ENCODE assay signal across 17 cellular contexts in the genomic region with DNA sequence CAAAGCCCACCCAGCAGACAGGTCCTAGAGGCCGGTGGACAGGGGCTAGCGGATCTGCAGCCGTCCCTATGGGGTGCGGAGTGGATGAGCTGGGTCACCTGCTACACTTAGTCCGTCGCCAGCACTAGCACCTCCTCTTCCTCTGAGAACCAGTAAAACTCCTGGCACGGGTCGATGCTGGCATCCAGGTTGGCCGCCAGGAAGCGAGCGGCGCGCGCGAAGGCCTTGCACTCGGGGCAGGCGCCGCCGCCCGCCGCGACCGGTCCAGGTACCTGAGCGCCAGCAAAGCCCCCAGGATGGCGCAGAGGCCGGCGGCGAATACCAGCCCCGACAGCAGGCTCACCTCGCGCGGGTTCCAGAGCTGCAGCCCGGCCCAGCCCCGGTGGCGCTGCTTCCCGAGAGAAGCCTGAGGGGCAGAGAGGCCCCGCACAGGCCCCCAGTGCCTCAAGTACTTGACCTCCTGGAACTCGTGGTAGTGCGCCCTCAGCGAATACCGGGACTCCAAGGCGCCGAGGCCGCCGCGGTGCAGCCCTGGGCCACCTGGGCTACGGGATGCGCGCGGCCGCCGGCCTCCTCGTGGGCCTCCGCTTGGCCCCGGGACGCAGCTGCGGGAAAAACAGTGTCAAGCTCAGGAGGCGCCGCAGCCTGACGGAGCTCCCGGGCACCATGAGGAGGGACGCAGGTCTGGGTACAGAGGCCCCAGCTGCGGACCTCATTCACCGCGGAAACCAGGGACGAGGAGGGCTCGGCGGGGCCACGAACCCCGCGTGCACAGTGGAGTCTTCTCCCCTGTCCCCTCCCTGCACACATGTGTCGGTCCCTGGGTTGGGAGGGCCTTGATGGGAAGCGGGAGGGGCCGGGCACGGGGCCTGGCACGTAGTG. TPM values are rescaled to one million over a fixed set of nuclear protein-coding genes. Genes with fewer than 3 reads are reported as not detected.
DNase-seq lines count a peak whose midpoint lies in the region; ATAC-seq and TF ChIP-seq lines count a peak whose summit lies in the region.
"Had no signal": no experiment of that assay in that cellular context is flagged by ENCODE, and none has a peak within 500 bp of the region (broad histone marks: within the 10 kb centered on the region; RNA-seq: fewer than 3 reads in every experiment).

No MANE protein-coding gene starts in this region.

- CTCF ChIA-PET in activated CD4-positive, alpha-beta T cell treated with anti-CD3 and anti-CD28 coated beads for 36 hours (lab: Charles Lee): interaction anchor here (0.9 to 1.0 kb wide), 2 partner anchors 10 to 88 kb away, joined by 3 read pairs; no protein-coding TSS in a partner anchor
- CTCF ChIA-PET in naive thymus-derived CD4-positive, alpha-beta T cell (lab: Charles Lee): no interaction called here

- H3K27me3 ChIP-seq in H7 (ENCODE audit: control insufficient read depth, insufficient read depth, low read length) (peaks cover 7% of the 10 kb centered on the region; the same call in 1 of the 2 replicates), colonic mucosa (peaks cover 44% of the 10 kb centered on the region)
- peaks cover 0 to 9% of the 10 kb centered on the region in 2 donors for H3K27me3 ChIP-seq in naive thymus-derived CD4-positive, alpha-beta T cell (ENCODE audit: control insufficient read depth in 2 of 2, insufficient read depth in 2 of 2, low read length in 2 of 2)

- H3K4me3 ChIP-seq in H7 (ENCODE audit: insufficient read depth, low read depth, low read length) (no peak overlapping the region), colonic mucosa (no peak overlapping the region)
- H3K4me3 ChIP-seq in naive thymus-derived CD4-positive, alpha-beta T cell (ENCODE audit: low read length): no peak overlapping the region
- H3K4me3 ChIP-seq: GM12878, SK-N-MC had no signal

- H3K4me1 ChIP-seq in colonic mucosa: no peaks in the 10 kb centered on the region
- peaks cover 7 to 27% of the 10 kb centered on the region in 2 donors for H3K4me1 ChIP-seq in naive thymus-derived CD4-positive, alpha-beta T cell (ENCODE audit: control insufficient read depth in 2 of 2, insufficient read depth in 2 of 2, low read length in 2 of 2)

- intact Hi-C loops in activated CD4-positive, alpha-beta T cell treated with anti-CD3 and anti-CD28 coated beads for 36 hours (cut with DNase I, micrococcal nuclease): no loop called here
- intact Hi-C loops in colonic mucosa (cut with DNase I): no loop called here
- intact Hi-C loops in naive thymus-derived CD4-positive, alpha-beta T cell (cut with micrococcal nuclease): no loop called here

- H3K27ac ChIP-seq in colonic mucosa: no peak overlapping the region
- no peak overlapping the region for H3K27ac ChIP-seq in naive thymus-derived CD4-positive, alpha-beta T cell (ENCODE audit: low read depth, low read length)
- H3K27ac ChIP-seq: SK-N-MC, VCaP had no signal

- DNase-seq in activated CD4-positive, alpha-beta T cell treated with anti-CD3 and anti-CD28 coated beads for 36 hours: no peak
- DNase-seq in activated CD4-positive, alpha-beta T cell treated with anti-CD3 and anti-CD28 coated beads, Interleukin-2, amount 50 U/mL, for 4 hours: no peak
- peak; percentile 69 for DNase-seq in H7
- DNase-seq in colonic mucosa: peak; percentile 58
- no peak for DNase-seq in naive thymus-derived CD4-positive, alpha-beta T cell
- no peak for DNase-seq in RPMI8226
- no peak for DNase-seq in COLO829 (ENCODE audit: low spot score)
- DNase-seq: activated CD8-positive, alpha-beta memory T cell treated with anti-CD3 and anti-CD28 coated beads, Interleukin-2, amount 50 U/mL, for 48 hours; foreskin fibroblast; stimulated activated CD4-positive, alpha-beta T cell treated with anti-CD3 and anti-CD28 coated beads, Interleukin-2, amount 100 ng/mL, for 24 hours had no signal

- no peak overlapping the region for H3K9ac ChIP-seq in colonic mucosa (ENCODE audit: low read depth in 2 of 2, low read length in 2 of 2)

- no peak overlapping the region for H3K27ac Mint-ChIP-seq in activated CD4-positive, alpha-beta T cell treated with anti-CD3 and anti-CD28 coated beads for 36 hours
- no peak overlapping the region for H3K27ac Mint-ChIP-seq in naive thymus-derived CD4-positive, alpha-beta T cell
- H3K27ac Mint-ChIP-seq: IgD-negative memory B cell had no signal

- peaks cover 3% of the 10 kb centered on the region for H3K4me1 Mint-ChIP-seq in activated CD4-positive, alpha-beta T cell treated with anti-CD3 and anti-CD28 coated beads for 36 hours
- H3K4me1 Mint-ChIP-seq in naive thymus-derived CD4-positive, alpha-beta T cell: peaks cover 0 to 19% (median 6%) of the 10 kb centered on the region in 7 donors

- no peak for TF ChIP-seq CTCF in colonic mucosa (IDR thresholded peaks at IDR 0.05)

- peak; percentile 42 for ATAC-seq in activated CD4-positive, alpha-beta T cell treated with anti-CD3 and anti-CD28 coated beads for 36 hours
- ATAC-seq in naive thymus-derived CD4-positive, alpha-beta T cell: peak; percentile 23
- ATAC-seq in HG02678 (IDR thresholded peaks at IDR 0.05; ENCODE audit: unreplicated experiment): no peak
- ATAC-seq: GM12878 had no signal

- H3K36me3 Mint-ChIP-seq in activated CD4-positive, alpha-beta T cell treated with anti-CD3 and anti-CD28 coated beads for 36 hours (ENCODE audit: low read depth): no peaks in the 10 kb centered on the region
- H3K36me3 Mint-ChIP-seq in naive thymus-derived CD4-positive, alpha-beta T cell: no peaks in the 10 kb centered on the region
- H3K36me3 Mint-ChIP-seq: IgD-negative memory B cell had no signal

- H3K27me3 Mint-ChIP-seq in activated CD4-positive, alpha-beta T cell treated with anti-CD3 and anti-CD28 coated beads for 36 hours: peaks cover 18% of the 10 kb centered on the region
- peaks cover 8 to 51% (median 18%) of the 10 kb centered on the region in 5 donors for H3K27me3 Mint-ChIP-seq in naive thymus-derived CD4-positive, alpha-beta T cell

- H3K36me3 ChIP-seq in H7 (replicated peaks; ENCODE audit: control insufficient read depth, insufficient read depth, low read length): no peaks in the 10 kb centered on the region
- H3K36me3 ChIP-seq in colonic mucosa: no peaks in the 10 kb centered on the region
- H3K36me3 ChIP-seq in naive thymus-derived CD4-positive, alpha-beta T cell (ENCODE audit: control insufficient read depth in 2 of 3, insufficient read depth in 3 of 3, low read length in 3 of 3): no peaks in the 10 kb centered on the region

- H3K4me3 Mint-ChIP-seq in activated CD4-positive, alpha-beta T cell treated with anti-CD3 and anti-CD28 coated beads for 36 hours: no peak overlapping the region
- H3K4me3 Mint-ChIP-seq in naive thymus-derived CD4-positive, alpha-beta T cell: peak overlapping the region in 8 of 10 donors; percentile 16 to 83 (median 60)

- POLR2A ChIA-PET in activated CD4-positive, alpha-beta T cell treated with anti-CD3 and anti-CD28 coated beads for 36 hours (lab: Charles Lee): no interaction called here
- POLR2A ChIA-PET in naive thymus-derived CD4-positive, alpha-beta T cell (lab: Charles Lee): no interaction called here

- H3K9me3 Mint-ChIP-seq in activated CD4-positive, alpha-beta T cell treated with anti-CD3 and anti-CD28 coated beads for 36 hours (ENCODE audit: low read depth): peaks cover 2% of the 10 kb centered on the region
- H3K9me3 Mint-ChIP-seq in naive thymus-derived CD4-positive, alpha-beta T cell: peaks cover 0 to 7% (median 0%) of the 10 kb centered on the region in 11 donors

- H3K9me3 ChIP-seq in colonic mucosa: no peaks in the 10 kb centered on the region
- H3K9me3 ChIP-seq in naive thymus-derived CD4-positive, alpha-beta T cell (ENCODE audit: control insufficient read depth in 2 of 3, low read length in 3 of 3): no peaks in the 10 kb centered on the region

RNA-seq across cellular contexts. Expression of gene ALPP, which starts 27.5 kb away (rescaled TPM):
- total RNA-seq in activated CD4-positive, alpha-beta T cell treated with anti-CD3 and anti-CD28 coated beads for 36 hours: not detected
- total RNA-seq in H7 (2014; rRNA removed; shearing (Covaris generic)): 0.15 and 0.69 TPM in 2 replicates
- under 1 TPM; 0.11 to 0.37 TPM for total RNA-seq in colonic mucosa
- under 1 TPM in 2 of 5 experiments, not detected in 3; 0.24 TPM for total RNA-seq in naive thymus-derived CD4-positive, alpha-beta T cell
- polyA plus RNA-seq in naive thymus-derived CD4-positive, alpha-beta T cell: not detected
- total RNA-seq: Daoy, GM12878, urinary bladder had no signal
- polyA plus RNA-seq: IgD-negative memory B cell, urinary bladder had no signal

RNA-seq across cellular contexts. Expression of gene ALPG, which starts 55.6 kb away (rescaled TPM):
- not detected for total RNA-seq in activated CD4-positive, alpha-beta T cell treated with anti-CD3 and anti-CD28 coated beads for 36 hours
- total RNA-seq in H7 (2014; rRNA removed; shearing (Covaris generic)): 0.21 and 0.89 TPM in 2 replicates
- 1 to 10 TPM; 1.7 to 3.3 TPM for total RNA-seq in colonic mucosa
- total RNA-seq in naive thymus-derived CD4-positive, alpha-beta T cell: not detected
- polyA plus RNA-seq in naive thymus-derived CD4-positive, alpha-beta T cell: not detected
- total RNA-seq: Daoy, GM12878, urinary bladder had no signal
- polyA plus RNA-seq: GM12878, IgD-negative memory B cell, urinary bladder had no signal

Comparison
In these comparisons a context has a peak if more than half of its experiments do, and no peak if none do; other contexts are left out.
1. DNase-seq: peak in H7 (single experiment) and colonic mucosa (single experiment); none in activated CD4-positive, alpha-beta T cell treated with anti-CD3 and anti-CD28 coated beads for 36 hours (single experiment), activated CD4-positive, alpha-beta T cell treated with anti-CD3 and anti-CD28 coated beads, Interleukin-2, amount 50 U/mL, for 4 hours (0 of 2), naive thymus-derived CD4-positive, alpha-beta T cell (0 of 9), RPMI8226 (single experiment) and COLO829 (single experiment).